14 cellular contexts compared by ENCODE assay signal in the genomic region with DNA sequence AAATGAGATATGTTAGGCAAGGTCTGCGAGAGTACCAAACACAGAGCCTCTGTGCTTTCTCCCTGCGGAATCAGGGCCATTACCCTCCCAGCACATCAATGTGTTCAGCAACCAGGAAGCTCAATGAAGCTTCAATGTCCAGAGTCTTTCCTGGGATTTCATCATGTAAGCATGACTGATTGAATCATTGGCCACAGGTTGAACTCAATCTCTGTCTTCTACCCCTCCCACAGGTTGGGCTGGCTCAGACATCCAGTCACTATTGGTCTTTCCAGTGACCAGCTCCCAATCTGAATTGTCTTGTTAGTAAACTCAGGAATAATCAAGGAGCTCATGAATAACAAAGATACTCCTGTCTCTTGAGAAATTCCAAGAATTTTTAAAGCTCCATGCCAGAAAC. TPM values are rescaled to one million over a fixed set of nuclear protein-coding genes. Genes with fewer than 3 reads are reported as not detected.
DNase-seq lines count a peak whose midpoint lies in the region; ATAC-seq, FAIRE-seq and TF ChIP-seq lines count a peak whose summit lies in the region.
"Had no signal": no experiment of that assay in that cellular context is flagged by ENCODE, and none has a peak within 500 bp of the region (broad histone marks: within the 10 kb centered on the region; RNA-seq: fewer than 3 reads in every experiment).

No MANE protein-coding gene starts in this region.

- H3K27me3 Mint-ChIP-seq in activated CD8-positive, alpha-beta T cell treated with anti-CD3 and anti-CD28 coated beads for 36 hours = peaks cover 6% of the 10 kb centered on the region

- H3K9me3 Mint-ChIP-seq in activated CD8-positive, alpha-beta T cell treated with anti-CD3 and anti-CD28 coated beads for 36 hours = no peaks in the 10 kb centered on the region

- BruUV-seq in K562 (replicated peaks; lab: Mats Ljungman, UMichigan) = no TSS peak

- peaks cover 4% of the 10 kb centered on the region; the same call in 2 of the 3 replicates for H3K79me2 ChIP-seq in K562 (ENCODE audit: control insufficient read depth, insufficient read depth, low read length)

- no peaks in the 10 kb centered on the region for H3K36me3 Mint-ChIP-seq in activated CD8-positive, alpha-beta T cell treated with anti-CD3 and anti-CD28 coated beads for 36 hours (ENCODE audit: low read depth)

- CTCF ChIA-PET in K562 (lab: Yijun Ruan, JAX; ENCODE audit: low intra/inter-chr PET ratio) = no interaction called here
- CTCF ChIA-PET in activated CD8-positive, alpha-beta T cell treated with anti-CD3 and anti-CD28 coated beads for 36 hours (lab: Charles Lee) = interaction anchor here (1.1 kb wide), 1 partner anchor 29 kb away, joined by 3 read pairs; no protein-coding TSS in a partner anchor

- intact Hi-C loops in K562 (cut with micrococcal nuclease) = no loop called here
- intact Hi-C loops in activated CD8-positive, alpha-beta T cell treated with anti-CD3 and anti-CD28 coated beads for 36 hours (cut with micrococcal nuclease) = loop anchor here (5.0 kb wide), 1 partner anchor 78 kb away; a partner anchor contains a TSS

- H3K9ac ChIP-seq in K562 (ENCODE audit: insufficient read depth in 1 of 2, low read depth in 2 of 2, low read length in 2 of 2) = no peak overlapping the region

- no peaks in the 10 kb centered on the region for H3K9me3 ChIP-seq in K562 (replicated peaks; ENCODE audit: control insufficient read depth, insufficient read depth, low read depth, low read length)
- no peaks in the 10 kb centered on the region for H3K9me3 ChIP-seq in WERI-Rb-1 (ENCODE audit: severe bottlenecking)

- H3K4me1 Mint-ChIP-seq in activated CD8-positive, alpha-beta T cell treated with anti-CD3 and anti-CD28 coated beads for 36 hours (ENCODE audit: low read depth) = peaks cover 26% of the 10 kb centered on the region

- peak; percentile 85 for TF ChIP-seq EP300 in K562 (IDR thresholded peaks at IDR 0.05; ENCODE audit: low read length)

- H3K4me3 Mint-ChIP-seq in activated CD8-positive, alpha-beta T cell treated with anti-CD3 and anti-CD28 coated beads for 36 hours = no peak overlapping the region

- no peak overlapping the region for H3K4me3 ChIP-seq in K562
- H3K4me3 ChIP-seq in WERI-Rb-1 (ENCODE audit: low read depth, low read length) = no peak overlapping the region

- H3K4me2 ChIP-seq in K562 (ENCODE audit: insufficient read depth, low read length) = no peak overlapping the region

- no peak overlapping the region for H3K27ac Mint-ChIP-seq in activated CD8-positive, alpha-beta T cell treated with anti-CD3 and anti-CD28 coated beads for 36 hours

- DNase-seq in Caki2 (ENCODE audit: low read depth) (peak; percentile 98), HT-29 (ENCODE audit: low spot score) (peak; percentile 20), K562 (ENCODE audit: extremely low read depth in 1 of 4, low spot score in 3 of 4) (peak in 1 of 4 experiments; percentile 36), iPS-NIHi7 (ENCODE audit: extremely low spot score) (peak; percentile 29), WERI-Rb-1 (no peak), frontal cortex (ENCODE audit: low spot score in 2 of 2) (no peak)
- no peak for DNase-seq in stimulated activated CD4-positive, alpha-beta T cell treated with anti-CD3 and anti-CD28 coated beads, Interleukin-4, amount 100 ng/mL, for 24 hours
- DNase-seq in activated CD8-positive, alpha-beta T cell treated with anti-CD3 and anti-CD28 coated beads for 36 hours = no peak
- DNase-seq: activated CD8-positive, alpha-beta memory T cell treated with anti-CD3 and anti-CD28 coated beads, Interleukin-2, amount 50 U/mL, for 4 hours; amygdala; left ventricle myocardium superior; nucleus accumbens; stimulated activated CD4-positive, alpha-beta T cell treated with anti-CD3 and anti-CD28 coated beads, Interleukin-2, amount 100 ng/mL, for 48 hours had no signal

- WGBS in K562 (ENCODE audit: insufficient coverage, low coverage, missing lambda C conversion rate) = 17% methylated on average over 2 of the region's 2 CpGs

- H3K27me3 ChIP-seq in K562 (ENCODE audit: control insufficient read depth in 2 of 2, insufficient read depth in 2 of 2, low read length in 2 of 2) (no peaks in the 10 kb centered on the region), WERI-Rb-1 (ENCODE audit: insufficient read depth, low read depth, severe bottlenecking) (no peaks in the 10 kb centered on the region)

- peak; percentile 72 for ATAC-seq in K562
- no peak for ATAC-seq in activated CD8-positive, alpha-beta T cell treated with anti-CD3 and anti-CD28 coated beads for 36 hours
- ATAC-seq: left ventricle myocardium superior had no signal

- H4K20me1 ChIP-seq in K562 (replicated peaks; ENCODE audit: control insufficient read depth, insufficient read depth, low read length) = no peaks in the 10 kb centered on the region

- POLR2A ChIA-PET in K562 (lab: Yijun Ruan, JAX) = interaction anchor here (1.0 kb wide), 3 partner anchors 8 to 13 kb away, joined by 3 to 4 read pairs (median 4); no protein-coding TSS in a partner anchor
- POLR2A ChIA-PET in activated CD8-positive, alpha-beta T cell treated with anti-CD3 and anti-CD28 coated beads for 36 hours (lab: Charles Lee) = no interaction called here

- no peak for TF ChIP-seq POLR2A in K562 (conservative IDR thresholded peaks at IDR 0.05)

- no peak overlapping the region for H2AFZ ChIP-seq in K562 (ENCODE audit: low read depth, low read length)

- TF ChIP-seq CTCF in K562 (IDR thresholded peaks at IDR 0.05 in 2 of 3, conservative IDR thresholded peaks at IDR 0.05 in 1 of 3; ENCODE audit: insufficient read depth in 2 of 3, low read depth in 1 of 3, low read length in 3 of 3) (no peak), WERI-Rb-1 (IDR thresholded peaks at IDR 0.05; ENCODE audit: low read depth, low read length) (no peak)
- TF ChIP-seq CTCF in activated CD8-positive, alpha-beta T cell treated with anti-CD3 and anti-CD28 coated beads for 36 hours (IDR thresholded peaks at IDR 0.05) = no peak

- no peaks in the 10 kb centered on the region for H3K9me1 ChIP-seq in K562 (ENCODE audit: control insufficient read depth, insufficient read depth, low read length)

- peaks cover 8 to 13% of the 10 kb centered on the region in 2 experiments for H3K4me1 ChIP-seq in K562 (replicated peaks in 1 of 2; ENCODE audit: control insufficient read depth in 2 of 2, insufficient read depth in 2 of 2, low read length in 2 of 2)

- H3K27ac ChIP-seq in K562 (ENCODE audit: extremely low read depth, low read depth, low read length) = no peak overlapping the region
- no peak overlapping the region for H3K27ac ChIP-seq in WERI-Rb-1

- in situ Hi-C loops in Caki2 (cut with HindIII; ENCODE audit: low pct_unique_long_range_greater_than_20kb, low sequenced_read_pairs) (loop anchor here (5.0 kb wide), 1 partner anchor 78 kb away; a partner anchor contains a TSS), K562 (cut with MboI) (no loop called here)

- H3K36me3 ChIP-seq in K562 (ENCODE audit: control insufficient read depth, insufficient read depth, low read length) (no peaks in the 10 kb centered on the region), WERI-Rb-1 (no peaks in the 10 kb centered on the region)

- FAIRE-seq in K562 (lab: Jason Lieb, UNC) = peak; percentile 48
- no peak for FAIRE-seq in frontal cortex (lab: Jason Lieb, UNC)
- FAIRE-seq: endothelial cell of umbilical vein had no signal

- no peak for TF ChIP-seq RAD21 in K562 (CRISPR knock-in tag; conservative IDR thresholded peaks at IDR 0.05 in 1 of 2, IDR thresholded peaks at IDR 0.05 in 1 of 2)

RNA-seq across cellular contexts. Expression of a gene that starts 2.7 kb away (rescaled TPM):
- 208 and 236 TPM in 2 replicates for total RNA-seq in Caki2 (2014; rRNA removed; shearing (Covaris generic); ENCODE audit: low replicate concordance)
- total RNA-seq in HT-29 (2014; rRNA removed; shearing (Covaris generic)) = 48.0 and 50.0 TPM in 2 replicates
- 8.9 and 11.7 TPM in 2 replicates for total RNA-seq in K562 (2011; cell fraction: chromatin; rRNA removed; ENCODE audit: low replicate concordance)
- total RNA-seq in K562 (2011; cell fraction: nucleolus; rRNA removed) = 6.3 and 7.2 TPM in 2 replicates
- total RNA-seq in K562 (2011; cell fraction: nucleoplasm; rRNA removed) = 14.4 and 20.7 TPM in 2 replicates
- total RNA-seq in K562 (2014; rRNA removed) (28.6 and 32.8 TPM in 2 replicates), K562 (2014; rRNA removed; fragmentation: Illumina TruSeq; extraction: Trizol) (27.0 and 28.6 TPM in 2 replicates), K562 (2015; rRNA removed; fragmentation: Illumina TruSeq; extraction: Trizol) (25.8 TPM in 2 replicates), K562 (2021) (26.3 and 27.1 TPM in 2 replicates), frontal cortex (98.2 TPM)
- polyA plus RNA-seq in K562 (2011; rRNA removed) (24.3 and 26.3 TPM in 2 replicates), K562 (2014; fragmentation: Illumina TruSeq; extraction: Trizol) (26.1 and 26.8 TPM in 2 replicates), K562 (2014; fragmentation: Nextera tagmentation; extraction: Ambion mirVana) (1 to 10 TPM; 5.7 to 9.6 TPM), K562 (2014; rRNA removed) (27.2 and 32.5 TPM in 2 replicates)
- 18.0 and 26.3 TPM in 2 replicates for polyA plus RNA-seq in K562 (2011; cell fraction: cytosol; rRNA removed)
- polyA plus RNA-seq in K562 (2011; cell fraction: nucleus; rRNA removed) = 7.5 and 10.8 TPM in 2 replicates
- polyA plus RNA-seq in K562 (2012) = 29.3 and 56.5 TPM in 2 replicates
- polyA minus RNA-seq in K562 (2011; rRNA and poly(A)+ RNA removed) = 21.9 and 25.3 TPM in 2 replicates
- polyA minus RNA-seq in K562 (2011; cell fraction: cytosol; rRNA and poly(A)+ RNA removed) = 9.0 and 13.3 TPM in 2 replicates
- polyA minus RNA-seq in K562 (2011; cell fraction: nucleus; rRNA and poly(A)+ RNA removed) = 3.8 and 6.0 TPM in 2 replicates
- 10 to 100 TPM; 52.3 to 53.5 TPM for total RNA-seq in activated CD8-positive, alpha-beta T cell treated with anti-CD3 and anti-CD28 coated beads for 36 hours

RNA-seq across cellular contexts. Expression of a gene that starts 17.9 kb away (rescaled TPM):
- 145 and 161 TPM in 2 replicates for total RNA-seq in Caki2 (2014; rRNA removed; shearing (Covaris generic); ENCODE audit: low replicate concordance)
- 90.8 and 94.2 TPM in 2 replicates for total RNA-seq in HT-29 (2014; rRNA removed; shearing (Covaris generic))
- 18.9 and 25.2 TPM in 2 replicates for total RNA-seq in K562 (2011; cell fraction: chromatin; rRNA removed; ENCODE audit: low replicate concordance)
- 47.0 and 51.4 TPM in 2 replicates for total RNA-seq in K562 (2011; cell fraction: nucleolus; rRNA removed)
- total RNA-seq in K562 (2011; cell fraction: nucleoplasm; rRNA removed) = 65.3 and 66.6 TPM in 2 replicates
- 55.9 and 124 TPM in 2 replicates for total RNA-seq in K562 (2014; rRNA removed)
- total RNA-seq in K562 (2014; rRNA removed; fragmentation: Illumina TruSeq; extraction: Trizol) = 81.1 and 81.9 TPM in 2 replicates
- total RNA-seq in K562 (2015; rRNA removed; fragmentation: Illumina TruSeq; extraction: Trizol) = 86.7 and 90.7 TPM in 2 replicates
- total RNA-seq in K562 (2021) = 46.8 and 46.9 TPM in 2 replicates
- polyA plus RNA-seq in K562 (2011; rRNA removed) = 89.0 and 96.2 TPM in 2 replicates
- 37.9 and 78.5 TPM in 2 replicates for polyA plus RNA-seq in K562 (2011; cell fraction: cytosol; rRNA removed)
- 61.5 and 84.9 TPM in 2 replicates for polyA plus RNA-seq in K562 (2011; cell fraction: nucleus; rRNA removed)
- polyA plus RNA-seq in K562 (2012) = 87.6 and 93.1 TPM in 2 replicates
- 86.5 and 97.9 TPM in 2 replicates for polyA plus RNA-seq in K562 (2014; fragmentation: Illumina TruSeq; extraction: Trizol)
- polyA plus RNA-seq in K562 (2014; fragmentation: Nextera tagmentation; extraction: Ambion mirVana) = 100 to 1,000 TPM; 158 to 186 TPM
- 73.4 and 80.5 TPM in 2 replicates for polyA plus RNA-seq in K562 (2014; rRNA removed)
- polyA minus RNA-seq in K562 (2011; rRNA and poly(A)+ RNA removed) = 36.7 and 40.5 TPM in 2 replicates
- polyA minus RNA-seq in K562 (2011; cell fraction: cytosol; rRNA and poly(A)+ RNA removed) = 22.0 and 28.5 TPM in 2 replicates
- 17.2 and 30.8 TPM in 2 replicates for polyA minus RNA-seq in K562 (2011; cell fraction: nucleus; rRNA and poly(A)+ RNA removed)
- 10 to 100 TPM; 56.5 to 56.6 TPM for total RNA-seq in activated CD8-positive, alpha-beta T cell treated with anti-CD3 and anti-CD28 coated beads for 36 hours
- total RNA-seq in frontal cortex = 101 TPM

Comparison
In these comparisons a context has a peak if more than half of its experiments do, and no peak if none do; other contexts are left out.
1. DNase-seq: peak in Caki2 (single experiment), HT-29 (single experiment) and iPS-NIHi7 (single experiment); none in stimulated activated CD4-positive, alpha-beta T cell treated with anti-CD3 and anti-CD28 coated beads, Interleukin-4, amount 100 ng/mL, for 24 hours (single experiment), activated CD8-positive, alpha-beta T cell treated with anti-CD3 and anti-CD28 coated beads for 36 hours (single experiment), WERI-Rb-1 (single experiment) and frontal cortex (0 of 2).